Comparison of ENCODE assay signal across 1 cellular context in the genomic region with DNA sequence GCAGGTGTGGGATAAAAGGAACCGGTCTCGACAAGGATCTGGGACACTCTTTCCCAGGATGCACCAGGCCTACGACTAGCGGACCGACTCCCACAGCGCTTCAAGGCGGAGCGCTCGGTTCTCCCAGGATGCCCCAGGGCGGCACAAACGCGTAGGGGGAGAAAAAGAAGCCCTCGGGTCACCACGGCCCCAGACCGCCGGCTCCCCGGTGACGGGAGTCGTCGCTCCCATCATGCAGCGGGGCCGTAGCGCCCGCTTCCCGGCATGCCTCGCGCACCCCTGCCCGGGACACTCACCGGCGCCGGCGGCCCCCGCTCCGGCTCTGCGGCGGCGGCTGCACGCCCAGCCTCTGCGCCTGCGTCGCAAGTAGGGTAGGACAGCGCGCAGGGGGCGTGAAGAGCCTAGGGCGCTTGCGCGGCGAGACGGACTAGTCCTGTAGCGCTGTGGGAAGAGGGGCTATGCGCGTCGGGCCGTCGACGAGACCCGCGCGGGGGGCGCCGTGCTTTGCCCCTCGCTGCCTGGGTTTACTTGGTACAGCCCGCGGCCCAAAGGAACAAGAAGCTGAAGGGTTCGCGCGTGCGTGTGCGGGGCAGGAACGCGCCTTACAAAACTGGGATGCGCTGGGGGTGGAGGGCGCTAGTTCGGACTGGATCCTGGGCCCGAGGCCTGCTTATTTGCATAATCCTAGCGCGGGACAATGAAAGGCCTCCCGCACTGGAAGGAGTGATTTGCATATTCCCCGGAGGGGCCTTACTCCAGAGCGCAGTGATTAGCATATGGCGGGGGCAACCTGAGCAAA.
A peak's percentile ranks its signal among the peaks of the same experiment; 100 is the strongest.
TF ChIP-seq lines count a peak whose summit lies in the region.

A gene with protein sequence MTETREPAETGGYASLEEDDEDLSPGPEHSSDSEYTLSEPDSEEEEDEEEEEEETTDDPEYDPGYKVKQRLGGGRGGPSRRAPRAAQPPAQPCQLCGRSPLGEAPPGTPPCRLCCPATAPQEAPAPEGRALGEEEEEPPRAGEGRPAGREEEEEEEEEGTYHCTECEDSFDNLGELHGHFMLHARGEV (minus strand): TSS at position 368 of the 799 bp plus-strand sequence. CDS start 5,325 bp downstream, outside the sequence.

TF ChIP-seq in K562, 482 proteins besides CTCF, POLR2A, EP300 and RAD21 (continued from another document and continues in another):
- TF ChIP-seq, protein P1, sequence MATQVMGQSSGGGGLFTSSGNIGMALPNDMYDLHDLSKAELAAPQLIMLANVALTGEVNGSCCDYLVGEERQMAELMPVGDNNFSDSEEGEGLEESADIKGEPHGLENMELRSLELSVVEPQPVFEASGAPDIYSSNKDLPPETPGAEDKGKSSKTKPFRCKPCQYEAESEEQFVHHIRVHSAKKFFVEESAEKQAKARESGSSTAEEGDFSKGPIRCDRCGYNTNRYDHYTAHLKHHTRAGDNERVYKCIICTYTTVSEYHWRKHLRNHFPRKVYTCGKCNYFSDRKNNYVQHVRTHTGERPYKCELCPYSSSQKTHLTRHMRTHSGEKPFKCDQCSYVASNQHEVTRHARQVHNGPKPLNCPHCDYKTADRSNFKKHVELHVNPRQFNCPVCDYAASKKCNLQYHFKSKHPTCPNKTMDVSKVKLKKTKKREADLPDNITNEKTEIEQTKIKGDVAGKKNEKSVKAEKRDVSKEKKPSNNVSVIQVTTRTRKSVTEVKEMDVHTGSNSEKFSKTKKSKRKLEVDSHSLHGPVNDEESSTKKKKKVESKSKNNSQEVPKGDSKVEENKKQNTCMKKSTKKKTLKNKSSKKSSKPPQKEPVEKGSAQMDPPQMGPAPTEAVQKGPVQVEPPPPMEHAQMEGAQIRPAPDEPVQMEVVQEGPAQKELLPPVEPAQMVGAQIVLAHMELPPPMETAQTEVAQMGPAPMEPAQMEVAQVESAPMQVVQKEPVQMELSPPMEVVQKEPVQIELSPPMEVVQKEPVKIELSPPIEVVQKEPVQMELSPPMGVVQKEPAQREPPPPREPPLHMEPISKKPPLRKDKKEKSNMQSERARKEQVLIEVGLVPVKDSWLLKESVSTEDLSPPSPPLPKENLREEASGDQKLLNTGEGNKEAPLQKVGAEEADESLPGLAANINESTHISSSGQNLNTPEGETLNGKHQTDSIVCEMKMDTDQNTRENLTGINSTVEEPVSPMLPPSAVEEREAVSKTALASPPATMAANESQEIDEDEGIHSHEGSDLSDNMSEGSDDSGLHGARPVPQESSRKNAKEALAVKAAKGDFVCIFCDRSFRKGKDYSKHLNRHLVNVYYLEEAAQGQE (CRISPR knock-in tag; IDR thresholded peaks at IDR 0.05; ENCODE audit: low read depth) = 0 out of 2 replicates have a peak, but pooled peaks have one; percentile 75
- TF ChIP-seq CHD1 (IDR thresholded peaks at IDR 0.05; ENCODE audit: low read length) (peak; percentile 63), HNRNPH1 (optimal IDR thresholded peaks at IDR 0.05; ENCODE audit: low read depth, low read length) (no peak), FOXA1 (IDR thresholded peaks at IDR 0.05; ENCODE audit: borderline replicate concordance) (no peak), SP2 (IDR thresholded peaks at IDR 0.05; ENCODE audit: extremely low read depth, low read depth, low read length, poor library complexity, severe bottlenecking) (no peak), ZKSCAN1 (IDR thresholded peaks at IDR 0.05; ENCODE audit: low read depth, low read length) (no peak), ZNF274 (IDR thresholded peaks at IDR 0.05; ENCODE audit: borderline replicate concordance, low read depth, low read length) (no peak), ZNF778 (CRISPR knock-in tag; IDR thresholded peaks at IDR 0.05) (no peak), TBP (optimal IDR thresholded peaks at IDR 0.05; ENCODE audit: low read depth, low read length) (peak; percentile 66), SMAD2 (IDR thresholded peaks at IDR 0.05; ENCODE audit: low read depth, low read length) (no peak), ZNF668 (CRISPR knock-in tag; IDR thresholded peaks at IDR 0.05) (0 out of 2 replicates have a peak, but pooled peaks have one; percentile 54), CAMTA2 (CRISPR knock-in tag; conservative IDR thresholded peaks at IDR 0.05) (no peak), ZNF699 (CRISPR knock-in tag; IDR thresholded peaks at IDR 0.05; ENCODE audit: insufficient replicate concordance) (no peak), FOXP1 (CRISPR knock-in tag; IDR thresholded peaks at IDR 0.05) (no peak), NFE2 (IDR thresholded peaks at IDR 0.05; ENCODE audit: low read depth) (peak; percentile 54; the same call in 1 of the 2 replicates), STAT5A (IDR thresholded peaks at IDR 0.05; ENCODE audit: borderline replicate concordance, low read length) (no peak), MTA3 (IDR thresholded peaks at IDR 0.05; ENCODE audit: borderline replicate concordance) (peak; percentile 65; the same call in 1 of the 2 replicates), KLF6 (CRISPR knock-in tag; IDR thresholded peaks at IDR 0.05; ENCODE audit: borderline replicate concordance) (no peak; the same call in 1 of the 2 replicates), SP1 (CRISPR knock-in tag; IDR thresholded peaks at IDR 0.05) (peak; percentile 68), ZNF174 (CRISPR knock-in tag; IDR thresholded peaks at IDR 0.05) (no peak), SIX5 (IDR thresholded peaks at IDR 0.05; ENCODE audit: borderline replicate concordance in 1 of 2, insufficient read depth in 1 of 2, low read depth in 1 of 2, low read length in 2 of 2) (no peak), MYBL2 (IDR thresholded peaks at IDR 0.05; ENCODE audit: low read depth) (no peak), MYBL2 (CRISPR knock-in tag; IDR thresholded peaks at IDR 0.05; ENCODE audit: borderline replicate concordance) (no peak)
- TF ChIP-seq, protein P2, sequence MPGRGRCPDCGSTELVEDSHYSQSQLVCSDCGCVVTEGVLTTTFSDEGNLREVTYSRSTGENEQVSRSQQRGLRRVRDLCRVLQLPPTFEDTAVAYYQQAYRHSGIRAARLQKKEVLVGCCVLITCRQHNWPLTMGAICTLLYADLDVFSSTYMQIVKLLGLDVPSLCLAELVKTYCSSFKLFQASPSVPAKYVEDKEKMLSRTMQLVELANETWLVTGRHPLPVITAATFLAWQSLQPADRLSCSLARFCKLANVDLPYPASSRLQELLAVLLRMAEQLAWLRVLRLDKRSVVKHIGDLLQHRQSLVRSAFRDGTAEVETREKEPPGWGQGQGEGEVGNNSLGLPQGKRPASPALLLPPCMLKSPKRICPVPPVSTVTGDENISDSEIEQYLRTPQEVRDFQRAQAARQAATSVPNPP (IDR thresholded peaks at IDR 0.05; ENCODE audit: borderline replicate concordance, insufficient read depth, insufficient read length) = no peak
- TF ChIP-seq, protein P3, sequence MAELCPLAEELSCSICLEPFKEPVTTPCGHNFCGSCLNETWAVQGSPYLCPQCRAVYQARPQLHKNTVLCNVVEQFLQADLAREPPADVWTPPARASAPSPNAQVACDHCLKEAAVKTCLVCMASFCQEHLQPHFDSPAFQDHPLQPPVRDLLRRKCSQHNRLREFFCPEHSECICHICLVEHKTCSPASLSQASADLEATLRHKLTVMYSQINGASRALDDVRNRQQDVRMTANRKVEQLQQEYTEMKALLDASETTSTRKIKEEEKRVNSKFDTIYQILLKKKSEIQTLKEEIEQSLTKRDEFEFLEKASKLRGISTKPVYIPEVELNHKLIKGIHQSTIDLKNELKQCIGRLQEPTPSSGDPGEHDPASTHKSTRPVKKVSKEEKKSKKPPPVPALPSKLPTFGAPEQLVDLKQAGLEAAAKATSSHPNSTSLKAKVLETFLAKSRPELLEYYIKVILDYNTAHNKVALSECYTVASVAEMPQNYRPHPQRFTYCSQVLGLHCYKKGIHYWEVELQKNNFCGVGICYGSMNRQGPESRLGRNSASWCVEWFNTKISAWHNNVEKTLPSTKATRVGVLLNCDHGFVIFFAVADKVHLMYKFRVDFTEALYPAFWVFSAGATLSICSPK (IDR thresholded peaks at IDR 0.05; ENCODE audit: borderline replicate concordance) = no peak
- TF ChIP-seq, protein P4, sequence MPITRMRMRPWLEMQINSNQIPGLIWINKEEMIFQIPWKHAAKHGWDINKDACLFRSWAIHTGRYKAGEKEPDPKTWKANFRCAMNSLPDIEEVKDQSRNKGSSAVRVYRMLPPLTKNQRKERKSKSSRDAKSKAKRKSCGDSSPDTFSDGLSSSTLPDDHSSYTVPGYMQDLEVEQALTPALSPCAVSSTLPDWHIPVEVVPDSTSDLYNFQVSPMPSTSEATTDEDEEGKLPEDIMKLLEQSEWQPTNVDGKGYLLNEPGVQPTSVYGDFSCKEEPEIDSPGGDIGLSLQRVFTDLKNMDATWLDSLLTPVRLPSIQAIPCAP (CRISPR knock-in tag; IDR thresholded peaks at IDR 0.05; ENCODE audit: borderline replicate concordance) = no peak
- TF ChIP-seq, protein P5, sequence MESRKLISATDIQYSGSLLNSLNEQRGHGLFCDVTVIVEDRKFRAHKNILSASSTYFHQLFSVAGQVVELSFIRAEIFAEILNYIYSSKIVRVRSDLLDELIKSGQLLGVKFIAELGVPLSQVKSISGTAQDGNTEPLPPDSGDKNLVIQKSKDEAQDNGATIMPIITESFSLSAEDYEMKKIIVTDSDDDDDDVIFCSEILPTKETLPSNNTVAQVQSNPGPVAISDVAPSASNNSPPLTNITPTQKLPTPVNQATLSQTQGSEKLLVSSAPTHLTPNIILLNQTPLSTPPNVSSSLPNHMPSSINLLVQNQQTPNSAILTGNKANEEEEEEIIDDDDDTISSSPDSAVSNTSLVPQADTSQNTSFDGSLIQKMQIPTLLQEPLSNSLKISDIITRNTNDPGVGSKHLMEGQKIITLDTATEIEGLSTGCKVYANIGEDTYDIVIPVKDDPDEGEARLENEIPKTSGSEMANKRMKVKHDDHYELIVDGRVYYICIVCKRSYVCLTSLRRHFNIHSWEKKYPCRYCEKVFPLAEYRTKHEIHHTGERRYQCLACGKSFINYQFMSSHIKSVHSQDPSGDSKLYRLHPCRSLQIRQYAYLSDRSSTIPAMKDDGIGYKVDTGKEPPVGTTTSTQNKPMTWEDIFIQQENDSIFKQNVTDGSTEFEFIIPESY (CRISPR knock-in tag; IDR thresholded peaks at IDR 0.05) = peak; percentile 44; the same call in 1 of the 2 replicates
- TF ChIP-seq, protein P6, sequence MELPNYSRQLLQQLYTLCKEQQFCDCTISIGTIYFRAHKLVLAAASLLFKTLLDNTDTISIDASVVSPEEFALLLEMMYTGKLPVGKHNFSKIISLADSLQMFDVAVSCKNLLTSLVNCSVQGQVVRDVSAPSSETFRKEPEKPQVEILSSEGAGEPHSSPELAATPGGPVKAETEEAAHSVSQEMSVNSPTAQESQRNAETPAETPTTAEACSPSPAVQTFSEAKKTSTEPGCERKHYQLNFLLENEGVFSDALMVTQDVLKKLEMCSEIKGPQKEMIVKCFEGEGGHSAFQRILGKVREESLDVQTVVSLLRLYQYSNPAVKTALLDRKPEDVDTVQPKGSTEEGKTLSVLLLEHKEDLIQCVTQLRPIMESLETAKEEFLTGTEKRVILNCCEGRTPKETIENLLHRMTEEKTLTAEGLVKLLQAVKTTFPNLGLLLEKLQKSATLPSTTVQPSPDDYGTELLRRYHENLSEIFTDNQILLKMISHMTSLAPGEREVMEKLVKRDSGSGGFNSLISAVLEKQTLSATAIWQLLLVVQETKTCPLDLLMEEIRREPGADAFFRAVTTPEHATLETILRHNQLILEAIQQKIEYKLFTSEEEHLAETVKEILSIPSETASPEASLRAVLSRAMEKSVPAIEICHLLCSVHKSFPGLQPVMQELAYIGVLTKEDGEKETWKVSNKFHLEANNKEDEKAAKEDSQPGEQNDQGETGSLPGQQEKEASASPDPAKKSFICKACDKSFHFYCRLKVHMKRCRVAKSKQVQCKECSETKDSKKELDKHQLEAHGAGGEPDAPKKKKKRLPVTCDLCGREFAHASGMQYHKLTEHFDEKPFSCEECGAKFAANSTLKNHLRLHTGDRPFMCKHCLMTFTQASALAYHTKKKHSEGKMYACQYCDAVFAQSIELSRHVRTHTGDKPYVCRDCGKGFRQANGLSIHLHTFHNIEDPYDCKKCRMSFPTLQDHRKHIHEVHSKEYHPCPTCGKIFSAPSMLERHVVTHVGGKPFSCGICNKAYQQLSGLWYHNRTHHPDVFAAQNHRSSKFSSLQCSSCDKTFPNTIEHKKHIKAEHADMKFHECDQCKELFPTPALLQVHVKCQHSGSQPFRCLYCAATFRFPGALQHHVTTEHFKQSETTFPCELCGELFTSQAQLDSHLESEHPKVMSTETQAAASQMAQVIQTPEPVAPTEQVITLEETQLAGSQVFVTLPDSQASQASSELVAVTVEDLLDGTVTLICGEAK (IDR thresholded peaks at IDR 0.05) = no peak
- TF ChIP-seq, protein P6 (CRISPR knock-in tag; IDR thresholded peaks at IDR 0.05) = no peak
- TF ChIP-seq, protein P7, sequence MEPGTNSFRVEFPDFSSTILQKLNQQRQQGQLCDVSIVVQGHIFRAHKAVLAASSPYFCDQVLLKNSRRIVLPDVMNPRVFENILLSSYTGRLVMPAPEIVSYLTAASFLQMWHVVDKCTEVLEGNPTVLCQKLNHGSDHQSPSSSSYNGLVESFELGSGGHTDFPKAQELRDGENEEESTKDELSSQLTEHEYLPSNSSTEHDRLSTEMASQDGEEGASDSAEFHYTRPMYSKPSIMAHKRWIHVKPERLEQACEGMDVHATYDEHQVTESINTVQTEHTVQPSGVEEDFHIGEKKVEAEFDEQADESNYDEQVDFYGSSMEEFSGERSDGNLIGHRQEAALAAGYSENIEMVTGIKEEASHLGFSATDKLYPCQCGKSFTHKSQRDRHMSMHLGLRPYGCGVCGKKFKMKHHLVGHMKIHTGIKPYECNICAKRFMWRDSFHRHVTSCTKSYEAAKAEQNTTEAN (CRISPR knock-in tag; IDR thresholded peaks at IDR 0.05) = peak; percentile 45; the same call in 1 of the 2 replicates
